In genomic region chr3:98519351-98519750, GRCh38 we compare ENCODE assay signal across 14 cellular contexts. TPM values are rescaled to one million over a fixed set of nuclear protein-coding genes. Genes with fewer than 3 reads are reported as not detected.
DNase-seq lines count a peak whose midpoint lies in the region; ATAC-seq, FAIRE-seq and TF ChIP-seq lines count a peak whose summit lies in the region.
"Had no signal": no experiment of that assay in that cellular context is flagged by ENCODE, and none has a peak within 500 bp of the region (broad histone marks: within the 10 kb centered on the region; RNA-seq: fewer than 3 reads in every experiment).

No MANE protein-coding gene starts in this region.

- H3K27me3 ChIP-seq in DND-41 (ENCODE audit: insufficient read depth, low read length, poor library complexity) (no peaks in the 10 kb centered on the region), KMS-11 (ENCODE audit: insufficient read depth, low read depth) (no peaks in the 10 kb centered on the region), astrocyte (ENCODE audit: insufficient read depth, low read length) (no peaks in the 10 kb centered on the region)
- no peaks in the 10 kb centered on the region for H3K27me3 ChIP-seq in effector memory CD4-positive, alpha-beta T cell (replicated peaks; ENCODE audit: control insufficient read depth, insufficient read depth, low read length, poor library complexity, severe bottlenecking)
- H3K27me3 ChIP-seq: tibial nerve had no signal

- H3K9ac ChIP-seq in DND-41 (ENCODE audit: low read depth, low read length) (no peak overlapping the region), KMS-11 (no peak overlapping the region), astrocyte (ENCODE audit: low read length) (no peak overlapping the region)

- H3K4me3 Mint-ChIP-seq in astrocyte (ENCODE audit: unreplicated experiment): no peak overlapping the region

- no peaks in the 10 kb centered on the region for H3K27me3 Mint-ChIP-seq in astrocyte (ENCODE audit: low read depth, unreplicated experiment)

- peaks cover 18% of the 10 kb centered on the region for H3K4me1 Mint-ChIP-seq in astrocyte (ENCODE audit: low read depth, unreplicated experiment)

- H3K4me3 ChIP-seq in DND-41 (ENCODE audit: low read depth in 1 of 2, low read length in 2 of 2) (no peak overlapping the region), KMS-11 (IDR thresholded peaks at IDR 0.05; ENCODE audit: insufficient read depth, low read depth, low read length) (no peak overlapping the region), astrocyte (ENCODE audit: insufficient read depth, low read depth, low read length) (no peak overlapping the region)
- H3K4me3 ChIP-seq in effector memory CD4-positive, alpha-beta T cell (ENCODE audit: insufficient read depth, low read depth, low read length, poor library complexity, severe bottlenecking): no peak overlapping the region
- H3K4me3 ChIP-seq: tibial nerve had no signal

- H3K9me3 Mint-ChIP-seq in astrocyte (ENCODE audit: unreplicated experiment): no peaks in the 10 kb centered on the region

- DNase-seq in DND-41: no peak
- peak; percentile 20 for DNase-seq in astrocyte (ENCODE audit: low read depth)
- DNase-seq in midbrain (lab: John Stamatoyannopoulos, UW): peak; percentile 72
- DNase-seq in T1000 (lab: John Stamatoyannopoulos, UW): no peak
- no peak for DNase-seq in omental fat pad (ENCODE audit: low spot score)
- no peak for DNase-seq in effector memory CD4-positive, alpha-beta T cell
- DNase-seq: activated CD4-positive, CD25-positive, alpha-beta regulatory T cell; GOT3; kidney; NCI-H2029 had no signal

- H3K27ac Mint-ChIP-seq in astrocyte (ENCODE audit: unreplicated experiment): peak overlapping the region; percentile 82

- ATAC-seq in DND-41 (ENCODE audit: insufficient read depth, low read depth) (no peak), HG03097 (IDR thresholded peaks at IDR 0.05; ENCODE audit: low FRiP score, unreplicated experiment) (no peak), omental fat pad (ENCODE audit: low FRiP score) (no peak)
- ATAC-seq: Right ventricle myocardium inferior had no signal

- peaks cover 36% of the 10 kb centered on the region for H3K4me1 ChIP-seq in DND-41 (ENCODE audit: insufficient read depth, low read length)
- H3K4me1 ChIP-seq in KMS-11 (ENCODE audit: low read depth, poor library complexity, severe bottlenecking): peaks cover 77% of the 10 kb centered on the region
- H3K4me1 ChIP-seq in astrocyte (ENCODE audit: insufficient read depth, low read length): peaks cover 18% of the 10 kb centered on the region
- peaks cover 7% of the 10 kb centered on the region for H3K4me1 ChIP-seq in effector memory CD4-positive, alpha-beta T cell (ENCODE audit: control insufficient read depth, insufficient read depth, low read length, poor library complexity, severe bottlenecking)

- peaks cover 8% of the 10 kb centered on the region for H3K36me3 Mint-ChIP-seq in astrocyte (ENCODE audit: low read depth, unreplicated experiment)

- peak overlapping the region; percentile 82 for H3K4me2 ChIP-seq in DND-41 (ENCODE audit: insufficient read depth, low read length)
- H3K4me2 ChIP-seq in KMS-11: peak overlapping the region; percentile 77; the same call in 1 of the 2 replicates
- peak overlapping the region; percentile 19 for H3K4me2 ChIP-seq in astrocyte (ENCODE audit: low read length)

- H2AFZ ChIP-seq in DND-41 (ENCODE audit: low read depth, low read length) (no peak overlapping the region), KMS-11 (ENCODE audit: low read depth) (no peak overlapping the region), astrocyte (ENCODE audit: low read depth, low read length) (no peak overlapping the region)

- H4K20me1 ChIP-seq in DND-41 (ENCODE audit: insufficient read depth, low read length) (0 out of 2 replicates have a peak, but pooled peaks cover 4% of the 10 kb centered on the region), KMS-11 (ENCODE audit: insufficient read depth) (no peaks in the 10 kb centered on the region), astrocyte (ENCODE audit: insufficient read depth, low read length) (peaks cover 23% of the 10 kb centered on the region)

- peaks cover 60% of the 10 kb centered on the region for H3K36me3 ChIP-seq in DND-41 (ENCODE audit: insufficient read depth, low read length)
- peaks cover 16% of the 10 kb centered on the region; the same call in 1 of the 2 replicates for H3K36me3 ChIP-seq in KMS-11 (ENCODE audit: insufficient read depth)
- H3K36me3 ChIP-seq in astrocyte (ENCODE audit: insufficient read depth, low read length): peaks cover 53% of the 10 kb centered on the region
- peaks cover 26% of the 10 kb centered on the region for H3K36me3 ChIP-seq in effector memory CD4-positive, alpha-beta T cell (ENCODE audit: control insufficient read depth, insufficient read depth, low read length)

- TF ChIP-seq CTCF in DND-41 (IDR thresholded peaks at IDR 0.05; ENCODE audit: borderline replicate concordance, extremely low read depth, low read length, poor library complexity, severe bottlenecking) (no peak), KMS-11 (conservative IDR thresholded peaks at IDR 0.05; ENCODE audit: low read depth, low read length) (no peak), astrocyte (IDR thresholded peaks at IDR 0.05; ENCODE audit: insufficient read depth, low read depth, low read length) (no peak), omental fat pad (IDR thresholded peaks at IDR 0.05) (no peak)

- FAIRE-seq in astrocyte (lab: Jason Lieb, UNC): no peak
- FAIRE-seq: kidney had no signal

- H3K79me2 ChIP-seq in DND-41 (ENCODE audit: insufficient read depth, low read length) (peaks cover 43% of the 10 kb centered on the region), KMS-11 (ENCODE audit: insufficient read depth, low read depth) (peaks cover 43% of the 10 kb centered on the region), astrocyte (ENCODE audit: insufficient read depth, low read length) (peaks cover 48% of the 10 kb centered on the region)

- H3K27ac ChIP-seq in DND-41 (ENCODE audit: low read length): no peak overlapping the region
- H3K27ac ChIP-seq in KMS-11: no peak overlapping the region
- H3K27ac ChIP-seq in astrocyte (ENCODE audit: low read depth, low read length): no peak overlapping the region
- H3K27ac ChIP-seq in effector memory CD4-positive, alpha-beta T cell (ENCODE audit: insufficient read depth, low read length, poor library complexity, severe bottlenecking): no peak overlapping the region
- H3K27ac ChIP-seq: tibial nerve had no signal

- H3K9me3 ChIP-seq in DND-41 (ENCODE audit: insufficient read depth, low read length, severe bottlenecking) (no peaks in the 10 kb centered on the region), astrocyte (ENCODE audit: insufficient read depth, low read depth, low read length) (no peaks in the 10 kb centered on the region)
- no peaks in the 10 kb centered on the region for H3K9me3 ChIP-seq in effector memory CD4-positive, alpha-beta T cell (ENCODE audit: control insufficient read depth, low read length)
- H3K9me3 ChIP-seq: tibial nerve had no signal

RNA-seq across cellular contexts. Expression of gene CLDND1, which starts 3.4 kb away (rescaled TPM):
- total RNA-seq in astrocyte: 104 and 109 TPM in 2 replicates
- 100 to 1,000 TPM; 116 to 155 (median 139) TPM for total RNA-seq in omental fat pad

RNA-seq across cellular contexts. Expression of gene GPR15, which starts 12.4 kb away (rescaled TPM):
- total RNA-seq in astrocyte: not detected in 2 replicates
- under 1 TPM in 1 of 4 donors, not detected in 3; 0.44 TPM for total RNA-seq in omental fat pad
- total RNA-seq: kidney, Right ventricle myocardium inferior, tibial nerve had no signal

RNA-seq across cellular contexts. Expression of gene OR5K2, which starts 21.9 kb away (rescaled TPM):
- total RNA-seq in astrocyte (not detected in 2 replicates), omental fat pad (not detected)
- total RNA-seq: kidney, Right ventricle myocardium inferior, tibial nerve had no signal

RNA-seq across cellular contexts. Expression of gene OR5K1, which starts 56.4 kb away (rescaled TPM):
- not detected in 2 replicates for total RNA-seq in astrocyte
- not detected for total RNA-seq in omental fat pad
- total RNA-seq: kidney, Right ventricle myocardium inferior, tibial nerve had no signal

Comparison
In these comparisons a context has a peak if more than half of its experiments do, and no peak if none do; other contexts are left out.
1. DNase-seq: peak in astrocyte (single experiment) and midbrain (single experiment); none in DND-41 (single experiment), T1000 (single experiment), omental fat pad (single experiment) and effector memory CD4-positive, alpha-beta T cell (0 of 3).
2. H3K4me2 ChIP-seq: peak in every context shown above with its lines; median percentile 82 in DND-41; 77 in KMS-11; 19 in astrocyte.